ENCODE assay signal across 1 cellular context in genomic region chr10:73997479-73997805, GRCh38.
TF ChIP-seq lines count a peak whose summit lies in the region.

No MANE protein-coding gene starts in this region.

TF ChIP-seq in GM23338, 12 proteins besides CTCF, POLR2A, EP300 and RAD21 (continued from another document):
- TF ChIP-seq REST (IDR thresholded peaks at IDR 0.05; ENCODE audit: unreplicated experiment) (no peak), ZNF114 (CRISPR knock-in tag; IDR thresholded peaks at IDR 0.05) (no peak), STAT1 (IDR thresholded peaks at IDR 0.05; ENCODE audit: unreplicated experiment) (no peak), NANOG (IDR thresholded peaks at IDR 0.05; ENCODE audit: borderline replicate concordance) (no peak), ETS1 (IDR thresholded peaks at IDR 0.05) (no peak), ZNF331 (CRISPR knock-in tag; IDR thresholded peaks at IDR 0.05; ENCODE audit: low read depth) (no peak), POLR2AphosphoS5 (IDR thresholded peaks at IDR 0.05; ENCODE audit: low read depth) (no peak), JUNB (IDR thresholded peaks at IDR 0.05; ENCODE audit: unreplicated experiment) (no peak)
